Comparison of ENCODE assay signal across 1 cellular context in genomic region chr1:236509647-236510401, GRCh38.
TF ChIP-seq lines count a peak whose summit lies in the region.

No MANE protein-coding gene starts in this region.

TF ChIP-seq in WTC11, 78 proteins besides CTCF, POLR2A, EP300 and RAD21 (continued from another document):
- TF ChIP-seq ZNF396 (CRISPR knock-in tag; IDR thresholded peaks at IDR 0.05; ENCODE audit: borderline replicate concordance): no peak
- TF ChIP-seq E2F4 (CRISPR knock-in tag; IDR thresholded peaks at IDR 0.05; ENCODE audit: borderline replicate concordance, low read depth): no peak
- no peak for TF ChIP-seq ZNF532 (CRISPR knock-in tag; IDR thresholded peaks at IDR 0.05; ENCODE audit: borderline replicate concordance)
- TF ChIP-seq ZBTB21 (CRISPR knock-in tag; IDR thresholded peaks at IDR 0.05; ENCODE audit: borderline replicate concordance): no peak
- no peak for TF ChIP-seq NFE2L1 (CRISPR knock-in tag; IDR thresholded peaks at IDR 0.05)
- TF ChIP-seq ZNF232 (CRISPR knock-in tag; IDR thresholded peaks at IDR 0.05): no peak
- no peak for TF ChIP-seq IRF2 (CRISPR knock-in tag; IDR thresholded peaks at IDR 0.05; ENCODE audit: borderline replicate concordance, low read depth)
- TF ChIP-seq RELA (CRISPR knock-in tag; IDR thresholded peaks at IDR 0.05; ENCODE audit: borderline replicate concordance): no peak
- no peak for TF ChIP-seq NR3C1 (CRISPR knock-in tag; conservative IDR thresholded peaks at IDR 0.05; ENCODE audit: low read depth)
- no peak for TF ChIP-seq SOX15 (CRISPR knock-in tag; IDR thresholded peaks at IDR 0.05)
